Comparison of ENCODE assay signal across 8 cellular contexts in the genomic region with DNA sequence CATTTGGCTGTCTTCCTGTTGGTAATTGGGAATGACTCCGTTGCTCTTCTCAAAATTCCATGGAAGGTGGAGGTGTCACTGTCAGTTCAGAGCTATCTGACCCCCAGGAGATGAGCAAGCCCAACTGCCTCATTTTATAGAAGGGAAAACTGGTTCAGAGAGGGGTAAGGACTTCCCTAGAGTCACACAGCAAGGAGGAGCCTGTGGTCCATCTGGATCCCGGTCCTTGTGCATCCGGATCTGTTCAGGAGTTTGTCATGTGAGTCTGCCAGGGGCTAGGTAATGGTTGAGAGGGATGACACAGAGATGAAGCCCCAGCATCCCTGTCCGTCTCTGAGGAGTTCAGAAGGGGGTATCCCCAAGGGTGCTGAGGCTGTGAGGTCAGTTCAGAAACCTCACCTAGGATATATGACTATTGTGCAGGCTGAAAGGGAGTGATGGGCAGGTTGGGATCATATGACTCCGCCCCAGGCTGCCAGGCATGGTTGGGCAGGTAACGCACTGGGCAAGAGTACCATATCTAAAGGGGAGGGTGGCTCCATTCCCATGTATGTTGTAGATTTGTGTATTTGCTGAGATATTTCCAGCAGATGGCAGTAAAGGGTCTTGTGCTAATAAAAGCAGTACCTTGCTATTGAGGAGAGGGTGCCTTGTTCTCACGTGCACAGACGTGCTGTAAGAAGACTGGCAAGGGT. TPM values are rescaled to one million over a fixed set of nuclear protein-coding genes. Genes with fewer than 3 reads are reported as not detected.
A peak's percentile ranks its signal among the peaks of the same experiment; 100 is the strongest.
DNase-seq lines count a peak whose midpoint lies in the region; FAIRE-seq and TF ChIP-seq lines count a peak whose summit lies in the region.

No MANE protein-coding gene starts in this region.

- H3K4me1 ChIP-seq in astrocyte (ENCODE audit: insufficient read depth, low read length) (no peaks in the 10 kb centered on the region), sigmoid colon (no peaks in the 10 kb centered on the region), vagina (peaks cover 8% of the 10 kb centered on the region)

- H2AFZ ChIP-seq in astrocyte (ENCODE audit: low read depth, low read length): no peak overlapping the region

- H3K9me3 Mint-ChIP-seq in astrocyte (ENCODE audit: unreplicated experiment): no peaks in the 10 kb centered on the region

- intact Hi-C loops in sigmoid colon (cut with DNase I) (no loop called here), vagina (cut with DNase I) (no loop called here)

- peaks cover 9% of the 10 kb centered on the region for H3K36me3 Mint-ChIP-seq in astrocyte (ENCODE audit: low read depth, unreplicated experiment)

- peaks cover 19% of the 10 kb centered on the region for H3K27me3 Mint-ChIP-seq in astrocyte (ENCODE audit: low read depth, unreplicated experiment)

- FAIRE-seq in GM19239 (lab: Jason Lieb, UNC) (peak; percentile 87), astrocyte (lab: Jason Lieb, UNC) (no peak), urothelium cell line (lab: Jason Lieb, UNC) (peak; percentile 79)

- TF ChIP-seq CTCF in astrocyte (IDR thresholded peaks at IDR 0.05; ENCODE audit: insufficient read depth, low read depth, low read length): peak; percentile 48
- peak in 2 of 4 experiments; percentile 29 to 45 for TF ChIP-seq CTCF in sigmoid colon (IDR thresholded peaks at IDR 0.05)
- TF ChIP-seq CTCF in vagina (IDR thresholded peaks at IDR 0.05): peak in 1 of 3 experiments; percentile 19

- no peak overlapping the region for H3K27ac ChIP-seq in astrocyte (ENCODE audit: low read depth, low read length)
- no peak overlapping the region for H3K27ac ChIP-seq in sigmoid colon
- H3K27ac ChIP-seq in vagina: no peak overlapping the region

- H3K79me2 ChIP-seq in astrocyte (ENCODE audit: insufficient read depth, low read length): no peaks in the 10 kb centered on the region

- H3K4me3 ChIP-seq in astrocyte (ENCODE audit: insufficient read depth, low read depth, low read length): no peak overlapping the region
- no peak overlapping the region for H3K4me3 ChIP-seq in sigmoid colon
- no peak overlapping the region for H3K4me3 ChIP-seq in vagina

- no peak overlapping the region for H3K4me2 ChIP-seq in astrocyte (ENCODE audit: low read length)

- DNase-seq in AML-193 (lab: John Stamatoyannopoulos, UW): peak; percentile 68 to 69
- DNase-seq in GM19239 (ENCODE audit: insufficient read length, low spot score): no peak
- peak; percentile 21 to 56 for DNase-seq in NCI-H446 (lab: John Stamatoyannopoulos, UW)
- DNase-seq in astrocyte (ENCODE audit: low read depth): peak; percentile 40
- peak; percentile 58 for DNase-seq in inferior parietal cortex (ENCODE audit: extremely low spot score)
- peak; percentile 72 for DNase-seq in urothelium cell line (ENCODE audit: low spot score)
- DNase-seq in sigmoid colon: no peak
- DNase-seq in vagina (ENCODE audit: extremely low spot score in 2 of 2): no peak

- TF ChIP-seq POLR2A in sigmoid colon (IDR thresholded peaks at IDR 0.05) (no peak), vagina (IDR thresholded peaks at IDR 0.05) (no peak)

- no peak overlapping the region for H3K9ac ChIP-seq in astrocyte (ENCODE audit: low read length)

- 39 to 64% methylated on average over 8 of the region's 8 CpGs for WGBS in sigmoid colon, 2 donors

- H3K27me3 ChIP-seq in astrocyte (ENCODE audit: insufficient read depth, low read length) (no peaks in the 10 kb centered on the region), sigmoid colon (no peaks in the 10 kb centered on the region), vagina (no peaks in the 10 kb centered on the region)

- H3K36me3 ChIP-seq in astrocyte (ENCODE audit: insufficient read depth, low read length): no peaks in the 10 kb centered on the region
- no peaks in the 10 kb centered on the region for H3K36me3 ChIP-seq in sigmoid colon
- H3K36me3 ChIP-seq in vagina: peaks cover 0 to 4% of the 10 kb centered on the region in 2 donors

- no peak overlapping the region for H3K27ac Mint-ChIP-seq in astrocyte (ENCODE audit: unreplicated experiment)

- H3K4me1 Mint-ChIP-seq in astrocyte (ENCODE audit: low read depth, unreplicated experiment): peaks cover 3% of the 10 kb centered on the region

- peaks cover 13% of the 10 kb centered on the region for H4K20me1 ChIP-seq in astrocyte (ENCODE audit: insufficient read depth, low read length)

- H3K9me3 ChIP-seq in astrocyte (ENCODE audit: insufficient read depth, low read depth, low read length) (no peaks in the 10 kb centered on the region), sigmoid colon (no peaks in the 10 kb centered on the region), vagina (no peaks in the 10 kb centered on the region)

- no peak overlapping the region for H3K4me3 Mint-ChIP-seq in astrocyte (ENCODE audit: unreplicated experiment)

- TF ChIP-seq EP300 in sigmoid colon (IDR thresholded peaks at IDR 0.05): no peak

RNA-seq across cellular contexts. Expression of a gene that starts 16.0 kb away (rescaled TPM):
- total RNA-seq in astrocyte: 3.2 and 3.4 TPM in 2 replicates
- total RNA-seq in sigmoid colon: 1 to 10 TPM; 2.9 to 6.2 (median 4.7) TPM
- 1 to 10 TPM; 2.3 to 5.0 (median 3.6) TPM for polyA plus RNA-seq in sigmoid colon
- 7.6 TPM for total RNA-seq in vagina

Comparison
In these comparisons a context has a peak if more than half of its experiments do, and no peak if none do; other contexts are left out.
1. DNase-seq: peak in AML-193 (2 of 2), NCI-H446 (2 of 2), astrocyte (single experiment), inferior parietal cortex (single experiment) and urothelium cell line (single experiment); none in GM19239 (single experiment), sigmoid colon (single experiment) and vagina (0 of 2).